ENCODE assay signal across 8 cellular contexts in the genomic region with DNA sequence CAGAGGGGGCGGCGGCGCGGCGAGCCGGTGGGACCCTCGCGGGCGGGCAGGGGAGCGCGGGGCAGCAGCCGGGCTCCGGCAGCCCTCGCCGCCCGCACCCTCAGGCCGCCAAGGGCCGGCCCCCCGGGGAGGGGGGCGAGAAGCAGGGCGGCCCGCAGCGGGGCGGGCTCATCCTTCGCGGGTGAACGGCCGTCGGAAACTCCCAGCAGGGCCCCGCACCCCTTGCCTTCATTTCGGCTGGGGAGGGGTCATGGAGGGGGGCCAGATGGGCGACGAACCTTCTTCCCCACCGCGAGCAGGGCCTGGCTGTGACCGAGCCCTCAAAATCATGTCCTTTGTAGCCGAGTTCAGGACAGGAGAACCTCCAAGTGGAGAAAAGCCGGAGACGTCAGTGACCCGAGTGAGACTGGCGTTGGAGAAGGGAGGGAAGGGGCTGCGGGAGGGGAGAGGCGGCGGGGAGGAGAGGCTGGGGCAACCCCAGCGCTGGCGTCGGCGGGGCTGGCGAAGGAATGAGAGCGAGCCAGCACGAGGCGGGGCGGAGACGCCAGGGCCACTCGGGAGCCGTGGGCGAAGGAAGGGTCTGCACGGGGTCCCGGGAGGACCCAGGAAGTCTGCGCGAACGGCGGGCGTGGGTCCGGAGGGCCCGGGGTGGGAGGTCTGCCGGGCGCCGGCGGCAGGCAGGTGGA. TPM values are rescaled to one million over a fixed set of nuclear protein-coding genes. Genes with fewer than 3 reads are reported as not detected.
DNase-seq lines count a peak whose midpoint lies in the region; ATAC-seq and TF ChIP-seq lines count a peak whose summit lies in the region.

No MANE protein-coding gene starts in this region.

- no peak overlapping the region for H2AFZ ChIP-seq in smooth muscle cell (ENCODE audit: low read depth)

- peak overlapping the region; percentile 52 for H3K4me3 ChIP-seq in BJ (ENCODE audit: low read depth, low read length)
- peak overlapping the region; percentile 54 for H3K4me3 ChIP-seq in H7 (ENCODE audit: insufficient read depth, low read depth, low read length)
- H3K4me3 ChIP-seq in right cardiac atrium (ENCODE audit: low read length), result peak overlapping the region; percentile 97
- peak overlapping the region; percentile 35 for H3K4me3 ChIP-seq in smooth muscle cell

- H3K9me3 ChIP-seq in right cardiac atrium (ENCODE audit: control insufficient read depth, low read length) (no peaks in the 10 kb centered on the region), smooth muscle cell (replicated peaks; ENCODE audit: low read depth) (no peaks in the 10 kb centered on the region)

- H3K9ac ChIP-seq in smooth muscle cell (ENCODE audit: low read depth), result no peak overlapping the region

- CTCF ChIA-PET in BJ (lab: Yijun Ruan, JAX), result interaction anchor here (0.6 kb wide), 1 partner anchor 12 kb away, joined by 3 read pairs; no protein-coding TSS in a partner anchor
- CTCF ChIA-PET in activated B cell treated with CpG ODN at 0.5 μM for 24 hours (lab: Charles Lee), result interaction anchor here (0.9 to 1.7 kb wide), 3 partner anchors 12 to 586 kb away, joined by 3 to 4 read pairs (median 3); no protein-coding TSS in a partner anchor

- peak overlapping the region; percentile 92 for H3K4me2 ChIP-seq in smooth muscle cell

- peaks cover 5% of the 10 kb centered on the region for H3K36me3 Mint-ChIP-seq in activated B cell treated with CpG ODN at 0.5 μM for 24 hours (ENCODE audit: low read depth)

- TF ChIP-seq CTCF in BJ (IDR thresholded peaks at IDR 0.05; ENCODE audit: insufficient read depth, low read depth, low read length) (no peak), activated B cell treated with CpG ODN at 0.5 μM for 24 hours (IDR thresholded peaks at IDR 0.05) (no peak), smooth muscle cell (IDR thresholded peaks at IDR 0.05; ENCODE audit: borderline replicate concordance, insufficient read depth, poor library complexity, severe bottlenecking) (no peak)

- H3K4me1 ChIP-seq in right cardiac atrium (ENCODE audit: control insufficient read depth, insufficient read depth, low read length) (no peaks in the 10 kb centered on the region), smooth muscle cell (ENCODE audit: low read depth) (peaks cover 32% of the 10 kb centered on the region)

- ATAC-seq in activated B cell treated with CpG ODN at 0.5 μM for 24 hours (ENCODE audit: low read depth), result no peak
- peak; percentile 23 to 28 for ATAC-seq in right cardiac atrium
- ATAC-seq in HG02798 (IDR thresholded peaks at IDR 0.05; ENCODE audit: poor library complexity, unreplicated experiment), result no peak
- ATAC-seq in GM21737 (IDR thresholded peaks at IDR 0.05; ENCODE audit: unreplicated experiment), result no peak

- no peaks in the 10 kb centered on the region for H3K79me2 ChIP-seq in smooth muscle cell (ENCODE audit: low read depth)

- H3K27ac Mint-ChIP-seq in activated B cell treated with CpG ODN at 0.5 μM for 24 hours, result peak overlapping the region; percentile 35

- H4K20me1 ChIP-seq in smooth muscle cell (ENCODE audit: low read depth), result peaks cover 15% of the 10 kb centered on the region

- intact Hi-C loops in activated B cell treated with CpG ODN at 0.5 μM for 24 hours (cut with micrococcal nuclease), result loop anchor here (5.0 kb wide), 1 partner anchor 248 kb away; no protein-coding TSS in a partner anchor
- intact Hi-C loops in right cardiac atrium (cut with DNase I), result loop anchor here (5.0 to 10.0 kb wide), 9 partner anchors 493 to 1136 kb away; no protein-coding TSS in a partner anchor

- peaks cover 43% of the 10 kb centered on the region for H3K4me1 Mint-ChIP-seq in activated B cell treated with CpG ODN at 0.5 μM for 24 hours

- 2% methylated on average over 70 of the region's 70 CpGs for WGBS in right cardiac atrium
- 3% methylated on average over 20 of the region's 70 CpGs for WGBS in smooth muscle cell (ENCODE audit: low lambda C conversion rate)

- peaks cover 57% of the 10 kb centered on the region for H3K27me3 Mint-ChIP-seq in activated B cell treated with CpG ODN at 0.5 μM for 24 hours

- H3K4me3 Mint-ChIP-seq in activated B cell treated with CpG ODN at 0.5 μM for 24 hours, result peak overlapping the region; percentile 73

- no peaks in the 10 kb centered on the region for H3K9me3 Mint-ChIP-seq in activated B cell treated with CpG ODN at 0.5 μM for 24 hours

- H3K36me3 ChIP-seq in BJ (ENCODE audit: control insufficient read depth, insufficient read depth, low read length) (peaks cover 1% of the 10 kb centered on the region; the same call in 1 of the 2 replicates), H7 (replicated peaks; ENCODE audit: control insufficient read depth, insufficient read depth, low read length) (no peaks in the 10 kb centered on the region), smooth muscle cell (ENCODE audit: low read depth) (no peaks in the 10 kb centered on the region)

- DNase-seq in BJ (ENCODE audit: low read depth), result no peak
- DNase-seq in H7, result peak; percentile 80
- peak; percentile 35 for DNase-seq in activated B cell treated with CpG ODN at 0.5 μM for 24 hours
- DNase-seq in right cardiac atrium, result peak; percentile 76 to 88 (median 83)
- no peak for DNase-seq in smooth muscle cell (lab: John Stamatoyannopoulos, UW; ENCODE audit: unreplicated experiment)
- DNase-seq in stimulated activated CD4-positive, alpha-beta T cell treated with anti-CD3 and anti-CD28 coated beads, Interleukin-4, amount 100 ng/mL, for 1 hour, result no peak

- POLR2A ChIA-PET in BJ (lab: Charles Lee) (interaction anchor here (0.5 to 1.6 kb wide), 3 partner anchors 87 to 321 kb away, joined by 3 to 4 read pairs (median 4); no protein-coding TSS in a partner anchor), activated B cell treated with CpG ODN at 0.5 μM for 24 hours (lab: Charles Lee) (interaction anchor here (0.9 to 1.2 kb wide), 2 partner anchors 8 to 10 kb away, joined by 3 to 4 read pairs; no protein-coding TSS in a partner anchor)

- no peaks in the 10 kb centered on the region for H3F3A ChIP-seq in smooth muscle cell (ENCODE audit: low read depth)

- peaks cover 35% of the 10 kb centered on the region for H3K27me3 ChIP-seq in BJ (ENCODE audit: control insufficient read depth, insufficient read depth, low read length)
- peaks cover 88% of the 10 kb centered on the region for H3K27me3 ChIP-seq in H7 (ENCODE audit: control insufficient read depth, insufficient read depth, low read length)
- H3K27me3 ChIP-seq in right cardiac atrium (ENCODE audit: control insufficient read depth, insufficient read depth), result no peaks in the 10 kb centered on the region
- peaks cover 90% of the 10 kb centered on the region for H3K27me3 ChIP-seq in smooth muscle cell (ENCODE audit: low read depth)

- peak overlapping the region; percentile 46 for H3K27ac ChIP-seq in right cardiac atrium (ENCODE audit: low read length)
- H3K27ac ChIP-seq in smooth muscle cell (ENCODE audit: low read depth), result no peak overlapping the region

RNA-seq across cellular contexts. Expression of a gene that starts 0.6 kb away (rescaled TPM):
- polyA plus RNA-seq in BJ (2011; rRNA removed) (7.6 and 7.8 TPM in 2 replicates), right cardiac atrium (7.2 TPM), smooth muscle cell (0.10 and 0.40 TPM in 2 replicates)
- polyA minus RNA-seq in BJ (2011; rRNA and poly(A)+ RNA removed), result 6.4 and 7.7 TPM in 2 replicates
- total RNA-seq in H7 (2014; rRNA removed; shearing (Covaris generic)), result 3.7 and 6.8 TPM in 2 replicates
- total RNA-seq in activated B cell treated with CpG ODN at 0.5 μM for 24 hours (1.00 and 1.1 TPM in 2 replicates), right cardiac atrium (10 to 100 TPM; 15.1 to 25.0 (median 21.9) TPM), smooth muscle cell (0.58 and 1.4 TPM in 2 replicates)

Comparison
In these comparisons a context has a peak if more than half of its experiments do, and no peak if none do; other contexts are left out.
1. DNase-seq: peak in H7 (single experiment), activated B cell treated with CpG ODN at 0.5 μM for 24 hours (single experiment) and right cardiac atrium (3 of 3); none in BJ (single experiment), smooth muscle cell (single experiment) and stimulated activated CD4-positive, alpha-beta T cell treated with anti-CD3 and anti-CD28 coated beads, Interleukin-4, amount 100 ng/mL, for 1 hour (single experiment).
2. H3K4me3 ChIP-seq: peak in every context shown above with its lines; median percentile 97 in right cardiac atrium; 54 in H7; 52 in BJ; 35 in smooth muscle cell.
3. ATAC-seq: peak in right cardiac atrium (2 of 2); none in activated B cell treated with CpG ODN at 0.5 μM for 24 hours (single experiment), HG02798 (single experiment) and GM21737 (single experiment).